In genomic region chr21:17610862-17611261, GRCh38 we compare ENCODE assay signal across 8 cellular contexts. TPM values are rescaled to one million over a fixed set of nuclear protein-coding genes. Genes with fewer than 3 reads are reported as not detected.
A peak's percentile ranks its signal among the peaks of the same experiment; 100 is the strongest.
DNase-seq lines count a peak whose midpoint lies in the region; ATAC-seq and TF ChIP-seq lines count a peak whose summit lies in the region.

No MANE protein-coding gene starts in this region.

- no peak for TF ChIP-seq RAD21 in liver (IDR thresholded peaks at IDR 0.05)

- no peaks in the 10 kb centered on the region for H3K27me3 ChIP-seq in liver (ENCODE audit: control insufficient read depth in 4 of 4, insufficient read depth in 4 of 4, low read length in 3 of 4)
- H3K27me3 ChIP-seq in transverse colon, result no peaks in the 10 kb centered on the region

- H3K4me3 ChIP-seq in astrocyte of the cerebellum (ENCODE audit: low read depth, low read length) (peak overlapping the region; percentile 92), liver (ENCODE audit: low read depth in 1 of 3, low read length in 3 of 3) (peak overlapping the region; percentile 18 to 77 (median 69)), transverse colon (peak overlapping the region; percentile 11 to 95 (median 91))

- no peak for TF ChIP-seq EP300 in transverse colon (IDR thresholded peaks at IDR 0.05; ENCODE audit: low read depth)

- intact Hi-C loops in transverse colon (cut with DNase I; ENCODE audit: low total_unique reads), result no loop called here

- ATAC-seq in HG03342 (IDR thresholded peaks at IDR 0.05; ENCODE audit: unreplicated experiment), result no peak

- H3K36me3 ChIP-seq in liver (ENCODE audit: control insufficient read depth in 4 of 4, insufficient read depth in 3 of 4, low read depth in 1 of 4, low read length in 3 of 4) (peaks cover 0 to 6% (median 1%) of the 10 kb centered on the region in 4 donors), transverse colon (peaks cover 0 to 6% (median 0%) of the 10 kb centered on the region in 4 donors)

- TF ChIP-seq POLR2A in transverse colon (IDR thresholded peaks at IDR 0.05), result no peak

- no peaks in the 10 kb centered on the region for H3K9me3 ChIP-seq in liver (ENCODE audit: control insufficient read depth in 4 of 4, low read length in 3 of 4)
- no peaks in the 10 kb centered on the region for H3K9me3 ChIP-seq in transverse colon

- TF ChIP-seq CTCF in astrocyte of the cerebellum (IDR thresholded peaks at IDR 0.05; ENCODE audit: low read depth, low read length, missing control alignments), result no peak
- no peak for TF ChIP-seq CTCF in liver (IDR thresholded peaks at IDR 0.05; ENCODE audit: low read depth, low read length, missing input control)
- no peak for TF ChIP-seq CTCF in transverse colon (IDR thresholded peaks at IDR 0.05)

- in situ Hi-C loops in KBM-7 (cut with MboI; ENCODE audit: low pct_unique_long_range_greater_than_20kb, low sequenced_read_pairs), result no loop called here
- in situ Hi-C loops in astrocyte of the cerebellum (cut with HindIII; ENCODE audit: low sequenced_read_pairs), result no loop called here
- in situ Hi-C loops in transverse colon (cut with MboI; ENCODE audit: low pct_ligation_motif_present in 1 of 4, low pct_unique_long_range_greater_than_20kb in 1 of 4, low sequenced_read_pairs in 3 of 4), result no loop called here

- H3K27ac ChIP-seq in liver (ENCODE audit: low read depth in 1 of 2, low read length in 2 of 2) (peak overlapping the region; percentile 67 to 89), transverse colon (peak overlapping the region; percentile 91 to 94 (median 92))

- H3K9ac ChIP-seq in liver (ENCODE audit: low read depth in 1 of 2, low read length in 2 of 2), result peak overlapping the region; percentile 82 to 96

- WGBS in liver, result 35% methylated on average over 9 of the region's 9 CpGs
- WGBS in transverse colon (ENCODE audit: low coverage in 1 of 2), 2 donors, result 8 to 31% methylated on average over 2 to 9 of the region's 9 CpGs

- DNase-seq in Ammon's horn (ENCODE audit: low spot score) (peak; percentile 7), KBM-7 (peak; percentile 19), astrocyte of the cerebellum (ENCODE audit: low read depth) (no peak), transverse colon (peak; percentile 15), NCI-H2227 (lab: John Stamatoyannopoulos, UW; ENCODE audit: unreplicated experiment) (no peak)
- no peak for DNase-seq in stimulated activated CD8-positive, alpha-beta memory T cell treated with anti-CD3 and anti-CD28 coated beads, Interleukin-4, amount 100 ng/mL, for 48 hours

- H3K4me1 ChIP-seq in liver (ENCODE audit: control insufficient read depth in 4 of 4, insufficient read depth in 4 of 4, low read length in 3 of 4) (peaks cover 0 to 18% (median 4%) of the 10 kb centered on the region in 4 donors), transverse colon (peaks cover 15 to 51% (median 24%) of the 10 kb centered on the region in 4 donors)

TF ChIP-seq in liver, 16 proteins besides CTCF, POLR2A, EP300 and RAD21:
- TF ChIP-seq NR2F2 (IDR thresholded peaks at IDR 0.05) (no peak), ATF3 (IDR thresholded peaks at IDR 0.05) (no peak), FOXA1 (IDR thresholded peaks at IDR 0.05) (no peak), ZBTB33 (IDR thresholded peaks at IDR 0.05) (no peak), TAF1 (conservative IDR thresholded peaks at IDR 0.05) (no peak), EGR1 (IDR thresholded peaks at IDR 0.05; ENCODE audit: low read depth in 2 of 2) (no peak), RXRA (IDR thresholded peaks at IDR 0.05) (no peak), REST (IDR thresholded peaks at IDR 0.05) (no peak), GABPA (IDR thresholded peaks at IDR 0.05 in 1 of 2, conservative IDR thresholded peaks at IDR 0.05 in 1 of 2) (no peak), MAX (IDR thresholded peaks at IDR 0.05) (no peak)
TF ChIP-seq in liver: peak in this region for 0.

RNA-seq across cellular contexts. Expression of gene BTG3, which starts 1.8 kb away (rescaled TPM):
- 10 to 100 TPM in 1 of 2 donors, 1 to 10 TPM in 1; 4.1 to 25.5 TPM for total RNA-seq in liver
- polyA plus RNA-seq in liver, result 1 to 10 TPM; 4.8 to 6.3 TPM
- 100 to 1,000 TPM in 1 of 4 donors, 10 to 100 TPM in 3; 26.9 to 152 (median 45.3) TPM for total RNA-seq in transverse colon

Comparison
In these comparisons a context has a peak if more than half of its experiments do, and no peak if none do; other contexts are left out.
1. DNase-seq: peak in Ammon's horn (single experiment), KBM-7 (single experiment) and transverse colon (single experiment); none in astrocyte of the cerebellum (single experiment), stimulated activated CD8-positive, alpha-beta memory T cell treated with anti-CD3 and anti-CD28 coated beads, Interleukin-4, amount 100 ng/mL, for 48 hours (single experiment) and NCI-H2227 (single experiment).
2. Peak in every context shown above with its lines, with median percentiles within 50 percentile points of each other: H3K4me3 ChIP-seq.